Comparison of ENCODE assay signal across 20 cellular contexts in the genomic region with DNA sequence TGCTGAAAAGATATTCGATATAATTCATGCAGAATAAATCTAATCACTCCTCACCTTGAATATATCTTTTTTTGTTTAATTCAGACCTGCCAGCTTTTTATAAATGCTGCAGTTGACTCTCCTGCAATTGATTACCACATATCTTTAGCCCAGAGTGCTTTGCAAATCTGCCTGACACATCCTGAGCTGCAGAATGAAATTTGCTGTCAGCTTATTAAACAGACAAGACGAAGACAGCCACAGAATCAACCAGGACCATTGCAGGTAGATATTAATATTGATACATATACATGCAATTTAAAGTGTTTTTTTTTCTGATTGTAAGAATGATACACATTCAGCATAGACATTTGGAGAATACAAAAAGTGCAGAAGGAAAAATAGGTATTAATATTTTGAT. TPM values are rescaled to one million over a fixed set of nuclear protein-coding genes. Genes with fewer than 3 reads are reported as not detected.
A peak's percentile ranks its signal among the peaks of the same experiment; 100 is the strongest.
DNase-seq lines count a peak whose midpoint lies in the region; FAIRE-seq and TF ChIP-seq lines count a peak whose summit lies in the region.
"Had no signal": no experiment of that assay in that cellular context is flagged by ENCODE, and none has a peak within 500 bp of the region (broad histone marks: within the 10 kb centered on the region; RNA-seq: fewer than 3 reads in every experiment).

No MANE protein-coding gene starts in this region.

- H2BK5ac ChIP-seq in mesenchymal stem cell (ENCODE audit: low read depth, low read length, poor library complexity, severe bottlenecking) = no peak overlapping the region

- no peaks in the 10 kb centered on the region for H3K36me3 Mint-ChIP-seq in astrocyte (ENCODE audit: low read depth, unreplicated experiment)
- H3K36me3 Mint-ChIP-seq: IgD-negative memory B cell had no signal

- no peak overlapping the region for H2BK15ac ChIP-seq in mesenchymal stem cell (ENCODE audit: low read depth, poor library complexity, severe bottlenecking)

- intact Hi-C loops in mammary epithelial cell (cut with micrococcal nuclease) = no loop called here
- intact Hi-C loops in ovary (cut with DNase I) = no loop called here

- no peak for TF ChIP-seq POLR2A in ovary (IDR thresholded peaks at IDR 0.05)

- no peak overlapping the region for H3K4ac ChIP-seq in mesenchymal stem cell (ENCODE audit: low read depth in 1 of 2, low read length in 2 of 2)

- H3K79me2 ChIP-seq in GM23248 (ENCODE audit: insufficient read depth) (no peaks in the 10 kb centered on the region), astrocyte (ENCODE audit: insufficient read depth, low read length) (no peaks in the 10 kb centered on the region), mammary epithelial cell (ENCODE audit: insufficient read depth, low read length) (no peaks in the 10 kb centered on the region)

- no peaks in the 10 kb centered on the region for H3K9me3 ChIP-seq in GM23248 (ENCODE audit: low read depth)
- no peaks in the 10 kb centered on the region for H3K9me3 ChIP-seq in astrocyte (ENCODE audit: insufficient read depth, low read depth, low read length)
- H3K9me3 ChIP-seq in mesenchymal stem cell (ENCODE audit: control insufficient read depth, low read length) = no peaks in the 10 kb centered on the region
- H3K9me3 ChIP-seq in mammary epithelial cell (replicated peaks; ENCODE audit: insufficient read depth, low read length) = no peaks in the 10 kb centered on the region
- no peaks in the 10 kb centered on the region for H3K9me3 ChIP-seq in ovary
- H3K9me3 ChIP-seq: Caco-2 had no signal

- H3K9ac ChIP-seq in GM23248 (no peak overlapping the region), astrocyte (ENCODE audit: low read length) (no peak overlapping the region), mesenchymal stem cell (ENCODE audit: low read length) (peak overlapping the region; percentile 58), mammary epithelial cell (ENCODE audit: insufficient read depth, low read length) (no peak overlapping the region)

- no peak overlapping the region for H3K14ac ChIP-seq in mesenchymal stem cell (ENCODE audit: low read length in 2 of 2)

- TF ChIP-seq EP300 in ovary (IDR thresholded peaks at IDR 0.05) = no peak

- H2AK5ac ChIP-seq in mesenchymal stem cell (ENCODE audit: low read length, severe bottlenecking) = no peak overlapping the region

- H3K4me1 Mint-ChIP-seq in astrocyte (ENCODE audit: low read depth, unreplicated experiment) = peaks cover 19% of the 10 kb centered on the region
- H3K4me1 Mint-ChIP-seq: IgD-negative memory B cell had no signal

- H2BK12ac ChIP-seq in mesenchymal stem cell (ENCODE audit: low read length in 2 of 2) = no peak overlapping the region

- H3K36me3 ChIP-seq in GM23248 (ENCODE audit: low read depth) (no peaks in the 10 kb centered on the region), astrocyte (ENCODE audit: insufficient read depth, low read length) (no peaks in the 10 kb centered on the region), mesenchymal stem cell (ENCODE audit: control insufficient read depth in 1 of 2, insufficient read depth in 2 of 2, low read depth in 1 of 2, low read length in 2 of 2) (peaks cover 2 to 25% of the 10 kb centered on the region in 2 experiments), mammary epithelial cell (ENCODE audit: insufficient read depth, low read length) (no peaks in the 10 kb centered on the region), ovary (no peaks in the 10 kb centered on the region)

- H3K4me3 ChIP-seq in GM23248 (no peak overlapping the region), astrocyte (ENCODE audit: insufficient read depth, low read depth, low read length) (no peak overlapping the region), mesenchymal stem cell (ENCODE audit: insufficient read depth in 1 of 2, low read depth in 1 of 2, low read length in 2 of 2) (no peak overlapping the region), mammary epithelial cell (replicated peaks in 1 of 3; ENCODE audit: insufficient read depth in 1 of 3, low read depth in 2 of 3, low read length in 3 of 3) (no peak overlapping the region), ovary (no peak overlapping the region)
- H3K4me3 ChIP-seq: GM23338 had no signal

- DNase-seq in GM23248 = no peak
- no peak for DNase-seq in astrocyte (ENCODE audit: low read depth)
- no peak for DNase-seq in mesenchymal stem cell
- DNase-seq in mammary epithelial cell = no peak
- no peak for DNase-seq in ovary
- no peak for DNase-seq in islet precursor cell
- DNase-seq: AML-193; Caco-2; CD4-positive, alpha-beta T cell; DMS153; DMS79; GDM1; HCEC 1CT had no signal

- no peak overlapping the region for H3K27ac Mint-ChIP-seq in astrocyte (ENCODE audit: unreplicated experiment)
- H3K27ac Mint-ChIP-seq: CD4-positive, alpha-beta T cell; GM23338; IgD-negative memory B cell had no signal

- BruUV-seq in mammary epithelial cell (replicated peaks; lab: Mats Ljungman, UMichigan) = no TSS peak

- H4K8ac ChIP-seq in mesenchymal stem cell (ENCODE audit: low read length) = no peak overlapping the region

- H4K20me1 ChIP-seq in GM23248 (ENCODE audit: insufficient read depth) (no peaks in the 10 kb centered on the region), astrocyte (ENCODE audit: insufficient read depth, low read length) (no peaks in the 10 kb centered on the region), mammary epithelial cell (ENCODE audit: insufficient read depth, low read length) (no peaks in the 10 kb centered on the region)

- dilution Hi-C loops in mammary epithelial cell (cut with HindIII; ENCODE audit: low sequenced_read_pairs) = no loop called here

- no peak overlapping the region for H4K91ac ChIP-seq in mesenchymal stem cell (ENCODE audit: low read length)

- WGBS in GM23248 (ENCODE audit: low coverage in 1 of 2, low lambda C conversion rate in 2 of 2, missing lambda C conversion rate in 2 of 2), 2 experiments = 94% methylated on average over 2 of the region's 2 CpGs
- WGBS in mesenchymal stem cell = 100% methylated on average over 1 of the region's 2 CpGs
- 94% methylated on average over 2 of the region's 2 CpGs for WGBS in mammary epithelial cell (ENCODE audit: low coverage, missing lambda C conversion rate)
- 85 to 95% (median 93%) methylated on average over 2 of the region's 2 CpGs for WGBS in ovary, 3 donors

- H3K9me3 Mint-ChIP-seq in astrocyte (ENCODE audit: unreplicated experiment) = no peaks in the 10 kb centered on the region
- H3K9me3 Mint-ChIP-seq: CD4-positive, alpha-beta T cell; GM23338 had no signal

- no peaks in the 10 kb centered on the region for H3K27me3 ChIP-seq in GM23248 (replicated peaks; ENCODE audit: insufficient read depth)
- H3K27me3 ChIP-seq in astrocyte (ENCODE audit: insufficient read depth, low read length) = no peaks in the 10 kb centered on the region
- no peaks in the 10 kb centered on the region for H3K27me3 ChIP-seq in mesenchymal stem cell (ENCODE audit: control insufficient read depth in 1 of 2, insufficient read depth in 1 of 2, low read length in 2 of 2)
- no peaks in the 10 kb centered on the region for H3K27me3 ChIP-seq in mammary epithelial cell (ENCODE audit: insufficient read depth, low read length)
- H3K27me3 ChIP-seq in ovary = no peaks in the 10 kb centered on the region

- H3K9me2 ChIP-seq in GM23248 (ENCODE audit: insufficient read depth) = no peaks in the 10 kb centered on the region

- H3F3A ChIP-seq in GM23248 (ENCODE audit: insufficient read depth) = peaks cover 22% of the 10 kb centered on the region

- H3K27ac ChIP-seq in GM23248 = no peak overlapping the region
- H3K27ac ChIP-seq in astrocyte (ENCODE audit: low read depth, low read length) = peak overlapping the region; percentile 81
- no peak overlapping the region for H3K27ac ChIP-seq in mesenchymal stem cell (ENCODE audit: low read length, poor library complexity, severe bottlenecking)
- no peak overlapping the region for H3K27ac ChIP-seq in mammary epithelial cell (ENCODE audit: insufficient read depth, low read depth, low read length)
- no peak overlapping the region for H3K27ac ChIP-seq in ovary
- H3K27ac ChIP-seq: C4-2B had no signal

- H3K79me1 ChIP-seq in mesenchymal stem cell (replicated peaks; ENCODE audit: low read length, poor library complexity, severe bottlenecking) = peaks cover 2% of the 10 kb centered on the region

- CTCF ChIA-PET in mammary epithelial cell (lab: Charles Lee; ENCODE audit: low non-redundant PET) = no interaction called here

- H3K4me2 ChIP-seq in GM23248 (ENCODE audit: unreplicated experiment) = no peak overlapping the region
- peak overlapping the region; percentile 55 for H3K4me2 ChIP-seq in astrocyte (ENCODE audit: low read length)
- no peak overlapping the region for H3K4me2 ChIP-seq in mesenchymal stem cell (ENCODE audit: low read length, poor library complexity, severe bottlenecking)
- no peak overlapping the region for H3K4me2 ChIP-seq in mammary epithelial cell (ENCODE audit: insufficient read depth, low read depth, low read length)
- H3K4me2 ChIP-seq: GM23338 had no signal

- no peak overlapping the region for H3K18ac ChIP-seq in mesenchymal stem cell (ENCODE audit: low read depth in 1 of 2, low read length in 2 of 2)

- H3K4me1 ChIP-seq in GM23248 (ENCODE audit: insufficient read depth) (peaks cover 19% of the 10 kb centered on the region), astrocyte (ENCODE audit: insufficient read depth, low read length) (peaks cover 16% of the 10 kb centered on the region), mesenchymal stem cell (ENCODE audit: control insufficient read depth, insufficient read depth, low read depth, low read length) (peaks cover 5% of the 10 kb centered on the region), mammary epithelial cell (ENCODE audit: insufficient read depth, low read length) (no peaks in the 10 kb centered on the region), ovary (ENCODE audit: insufficient read depth) (no peaks in the 10 kb centered on the region)
- H3K4me1 ChIP-seq: Caco-2 had no signal

- no peak for FAIRE-seq in astrocyte (lab: Jason Lieb, UNC)
- FAIRE-seq: GM12892, GM18507, HepG2, HTR-8/SVneo had no signal

- TF ChIP-seq CTCF in astrocyte (IDR thresholded peaks at IDR 0.05; ENCODE audit: insufficient read depth, low read depth, low read length) = no peak
- no peak for TF ChIP-seq CTCF in mammary epithelial cell (conservative IDR thresholded peaks at IDR 0.05 in 1 of 2, IDR thresholded peaks at IDR 0.05 in 1 of 2; ENCODE audit: extremely low read depth in 1 of 2, insufficient read depth in 1 of 2, low read depth in 1 of 2, low read length in 2 of 2)
- TF ChIP-seq CTCF in ovary (IDR thresholded peaks at IDR 0.05) = no peak

- H3K27me3 Mint-ChIP-seq in astrocyte (ENCODE audit: low read depth, unreplicated experiment) = no peaks in the 10 kb centered on the region

- H3K23ac ChIP-seq in mesenchymal stem cell (ENCODE audit: low read length in 2 of 2) = no peak overlapping the region

- in situ Hi-C loops in GM23248 (cut with MboI) (no loop called here), mammary epithelial cell (cut with MboI; ENCODE audit: low sequenced_read_pairs in 2 of 2) (no loop called here)

- H3K4me3 Mint-ChIP-seq in astrocyte (ENCODE audit: unreplicated experiment) = no peak overlapping the region
- H3K4me3 Mint-ChIP-seq: CD4-positive, alpha-beta T cell; GM23338; IgD-negative memory B cell had no signal

- peak overlapping the region; percentile 64; the same call in 1 of the 2 replicates for H2AFZ ChIP-seq in GM23248
- H2AFZ ChIP-seq in astrocyte (ENCODE audit: low read depth, low read length) = no peak overlapping the region
- H2AFZ ChIP-seq in mesenchymal stem cell (ENCODE audit: low read depth, low read length) = no peak overlapping the region
- H2AFZ ChIP-seq in mammary epithelial cell (ENCODE audit: low read depth, low read length) = no peak overlapping the region
- H2AFZ ChIP-seq: GM23338 had no signal

- H2BK120ac ChIP-seq in mesenchymal stem cell (ENCODE audit: low read depth, low read length) = no peak overlapping the region

RNA-seq across cellular contexts. Expression of a gene that starts 35.6 kb away (rescaled TPM):
- total RNA-seq in GM23248 (2014; rRNA removed; shearing (Covaris generic)) = 15.9 and 21.0 TPM in 2 replicates
- polyA plus RNA-seq in GM23248 (2016; fragmentation: Nextera tagmentation; extraction: Ambion mirVana) = 21.9 and 25.4 TPM in 2 replicates
- 15.3 and 15.7 TPM in 2 replicates for total RNA-seq in astrocyte
- polyA plus RNA-seq in mesenchymal stem cell (2013, experiment 1 of 2) = 20.2 TPM
- polyA plus RNA-seq in mesenchymal stem cell (2013, experiment 2 of 2) = 20.7 TPM
- 10 to 100 TPM; 15.6 to 16.2 TPM for total RNA-seq in mammary epithelial cell
- 7.7 TPM for polyA plus RNA-seq in mammary epithelial cell
- polyA minus RNA-seq in mammary epithelial cell = not detected
- 10 to 100 TPM; 18.1 to 54.3 (median 31.6) TPM for total RNA-seq in ovary
- 10 to 100 TPM; 30.5 to 33.7 TPM for polyA plus RNA-seq in ovary
